ENCODE assay signal across 24 cellular contexts in genomic region chr5:139692148-139692547, GRCh38. TPM values are rescaled to one million over a fixed set of nuclear protein-coding genes. Genes with fewer than 3 reads are reported as not detected.
DNase-seq lines count a peak whose midpoint lies in the region; ATAC-seq and TF ChIP-seq lines count a peak whose summit lies in the region.
"Had no signal": no experiment of that assay in that cellular context is flagged by ENCODE, and none has a peak within 500 bp of the region (broad histone marks: within the 10 kb centered on the region; RNA-seq: fewer than 3 reads in every experiment).

No MANE protein-coding gene starts in this region.

- H3K4me3 Mint-ChIP-seq in nephron progenitor cell, result no peak overlapping the region
- H3K4me3 Mint-ChIP-seq: CD8-positive, alpha-beta T cell had no signal

- ATAC-seq in HG02938 (IDR thresholded peaks at IDR 0.05; ENCODE audit: unreplicated experiment), result no peak
- ATAC-seq: A549; CD8-positive, alpha-beta T cell; GM12878; HCT116; PC-3 had no signal

- H3K9me3 Mint-ChIP-seq in nephron progenitor cell, result no peaks in the 10 kb centered on the region
- H3K9me3 Mint-ChIP-seq: CD8-positive, alpha-beta T cell had no signal

- WGBS in spleen, 5 donors, result 91 to 96% (median 94%) methylated on average over 6 of the region's 6 CpGs

- no peaks in the 10 kb centered on the region for H3K36me3 Mint-ChIP-seq in nephron progenitor cell (ENCODE audit: low read depth)
- H3K36me3 Mint-ChIP-seq: CD8-positive, alpha-beta T cell had no signal

- DNase-seq in WERI-Rb-1 (no peak), dorsolateral prefrontal cortex (no peak), nephron progenitor cell (no peak), spleen (peak; percentile 67), SIG-M5 treated with dmso at 0.1 percent for 504 hours (lab: John Stamatoyannopoulos, UW; ENCODE audit: unreplicated experiment) (no peak), mucosa of gallbladder (ENCODE audit: low spot score) (no peak)
- DNase-seq in central memory CD4-positive, alpha-beta T cell, result no peak
- DNase-seq: AML-193; Caco-2; GOT3; KBM-7; MG63; NCI-H1105 treated with DMSO at 0.1 percent for 48 hours; NCI-H146; NCI-H1930; NK-92 treated with Interleukin-12 subunit alpha and Interleukin-12 subunit beta, amount 100 ng/mL, for 24 hours; PC-3 had no signal

- H3K36me3 ChIP-seq in WERI-Rb-1 (peaks cover 6% of the 10 kb centered on the region; the same call in 1 of the 2 replicates), spleen (no peaks in the 10 kb centered on the region)

- H3K4me1 Mint-ChIP-seq in nephron progenitor cell, result peaks cover 95% of the 10 kb centered on the region

- peaks cover 28 to 73% (median 50%) of the 10 kb centered on the region in 6 donors for H3K4me1 ChIP-seq in spleen

- H3K27ac Mint-ChIP-seq in nephron progenitor cell, result peak overlapping the region; percentile 94
- H3K27ac Mint-ChIP-seq: CD8-positive, alpha-beta T cell had no signal

- TF ChIP-seq POLR2A in spleen (IDR thresholded peaks at IDR 0.05), result no peak

- TF ChIP-seq CTCF in WERI-Rb-1 (IDR thresholded peaks at IDR 0.05; ENCODE audit: low read depth, low read length) (no peak), dorsolateral prefrontal cortex (IDR thresholded peaks at IDR 0.05 in 54 of 56, conservative IDR thresholded peaks at IDR 0.05 in 2 of 56; ENCODE audit: low read depth in 1 of 56, partially characterized antibody in 56 of 56) (no peak), nephron progenitor cell (IDR thresholded peaks at IDR 0.05) (no peak), spleen (IDR thresholded peaks at IDR 0.05 in 8 of 11, conservative IDR thresholded peaks at IDR 0.05 in 3 of 11) (no peak)

- H3K27me3 ChIP-seq in WERI-Rb-1 (ENCODE audit: insufficient read depth, low read depth, severe bottlenecking) (no peaks in the 10 kb centered on the region), dorsolateral prefrontal cortex (no peaks in the 10 kb centered on the region), spleen (replicated peaks in 1 of 7) (peaks cover 0 to 11% (median 6%) of the 10 kb centered on the region in 7 donors)
- H3K27me3 ChIP-seq: MG63, SJSA1 had no signal

- no peaks in the 10 kb centered on the region for H3K27me3 Mint-ChIP-seq in nephron progenitor cell (ENCODE audit: low read depth, poor library complexity)

- no peak overlapping the region for H3K4me3 ChIP-seq in WERI-Rb-1 (ENCODE audit: low read depth, low read length)
- H3K4me3 ChIP-seq in dorsolateral prefrontal cortex, result no peak overlapping the region
- H3K4me3 ChIP-seq in spleen, result no peak overlapping the region
- H3K4me3 ChIP-seq: A549, GM12878, MG63, SJSA1 had no signal

- H3K27ac ChIP-seq in WERI-Rb-1 (peak overlapping the region; percentile 86), dorsolateral prefrontal cortex (peak overlapping the region in 35 of 59 donors; percentile 3 to 100 (median 50)), spleen (peak overlapping the region in 1 of 8 donors; percentile 12)
- H3K27ac ChIP-seq: C4-2B, SJSA1 had no signal

- H3K9me3 ChIP-seq in WERI-Rb-1 (ENCODE audit: severe bottlenecking) (no peaks in the 10 kb centered on the region), spleen (no peaks in the 10 kb centered on the region)
- H3K9me3 ChIP-seq: A549, Caco-2, MG63, SJSA1 had no signal

- intact Hi-C loops in dorsolateral prefrontal cortex (cut with DNase I) (loop anchor here (5.0 to 10.0 kb wide), 3 partner anchors 55 to 267 kb away; no protein-coding TSS in a partner anchor), spleen (cut with DNase I; ENCODE audit: low total_unique reads) (loop anchor here (10.0 kb wide), 1 partner anchor 63 kb away; no protein-coding TSS in a partner anchor)

RNA-seq across cellular contexts. Expression of gene CXXC5, which starts 44.0 kb away (rescaled TPM):
- total RNA-seq in dorsolateral prefrontal cortex, result 100 to 1,000 TPM in 83 of 120 experiments, 10 to 100 TPM in 37; 79.1 to 229 (median 108) TPM
- total RNA-seq in spleen, result 10 to 100 TPM; 57.5 to 69.5 (median 62.8) TPM
- polyA plus RNA-seq in spleen, result 10 to 100 TPM; 46.4 to 69.5 (median 60.8) TPM
- total RNA-seq in mucosa of gallbladder, result 71.7 TPM
